ENCODE assay signal across 9 cellular contexts in the genomic region with DNA sequence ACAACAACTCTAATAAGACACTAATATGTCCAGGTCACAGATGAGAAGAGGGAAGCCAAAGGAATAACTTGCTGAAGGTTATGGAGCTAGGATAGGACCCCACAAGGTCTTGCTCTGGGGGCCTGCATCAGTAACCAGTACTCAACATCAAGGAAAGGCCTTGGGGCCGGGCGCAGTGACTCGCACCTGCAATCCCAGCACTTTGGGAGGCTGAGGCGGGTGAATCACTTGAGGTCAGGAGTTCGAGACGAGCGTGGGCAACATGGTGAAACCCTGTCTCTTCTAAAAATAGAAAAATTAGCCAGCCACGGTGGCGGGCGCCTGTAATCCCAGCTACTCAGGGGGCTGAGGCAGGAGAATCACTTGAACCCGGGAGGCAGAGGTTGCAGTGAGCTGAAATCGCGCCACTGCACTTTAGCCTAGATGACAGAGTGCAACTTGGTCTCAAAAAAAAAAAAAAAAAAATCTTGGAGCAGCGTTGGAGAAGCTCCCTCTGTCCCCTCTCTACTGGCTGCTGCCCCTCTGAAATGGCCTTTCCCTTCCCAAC.
DNase-seq lines count a peak whose midpoint lies in the region; ATAC-seq and TF ChIP-seq lines count a peak whose summit lies in the region.
"Had no signal": no experiment of that assay in that cellular context is flagged by ENCODE, and none has a peak within 500 bp of the region (broad histone marks: within the 10 kb centered on the region; RNA-seq: fewer than 3 reads in every experiment).

No MANE protein-coding gene starts in this region.

- peaks cover 12% of the 10 kb centered on the region; the same call in 1 of the 2 replicates for H3K4me1 ChIP-seq in HEK293 (ENCODE audit: control insufficient read depth, insufficient read depth, low read length)

- no peak for ATAC-seq in GM18511 (IDR thresholded peaks at IDR 0.05; ENCODE audit: unreplicated experiment)

- POLR2A ChIA-PET in HEK293 (lab: Yijun Ruan, JAX) = interaction anchor here (0.5 to 4.1 kb wide), 12 partner anchors 10 to 1359 kb away, joined by 3 to 62 read pairs (median 4); partner anchors contain the start of genes DUS3L, NDUFA11 and RPL36

- H3K9me3 ChIP-seq in HEK293 (ENCODE audit: control insufficient read depth, insufficient read depth, low read depth, low read length) = no peaks in the 10 kb centered on the region
- H3K9me3 ChIP-seq in WERI-Rb-1 (ENCODE audit: severe bottlenecking) = no peaks in the 10 kb centered on the region
- H3K9me3 ChIP-seq: Peyer's patch had no signal

- CTCF ChIA-PET in HEK293 (lab: Yijun Ruan, JAX) = interaction anchor here (0.9 to 1.6 kb wide), 5 partner anchors 12 to 72 kb away, joined by 3 to 7 read pairs (median 3); partner anchors contain the start of gene RPL36

- no peaks in the 10 kb centered on the region for H3K27me3 ChIP-seq in WERI-Rb-1 (ENCODE audit: insufficient read depth, low read depth, severe bottlenecking)
- H3K27me3 ChIP-seq: Peyer's patch had no signal

- no peak for DNase-seq in WERI-Rb-1
- DNase-seq in fibroblast of mammary gland (ENCODE audit: low read depth) = peak; percentile 53
- DNase-seq in stimulated activated CD4-positive, alpha-beta T cell treated with anti-CD3 and anti-CD28 coated beads, Interleukin-2, amount 100 ng/mL, for 4 hours (ENCODE audit: low read depth) = peak; percentile 44
- DNase-seq in RPMI8226 = no peak
- DNase-seq in COLO668 (lab: John Stamatoyannopoulos, UW; ENCODE audit: unreplicated experiment) = no peak
- DNase-seq in NCI-H82 (lab: John Stamatoyannopoulos, UW) = no peak
- DNase-seq: Peyer's patch had no signal

- H3K4me3 ChIP-seq in HEK293 (ENCODE audit: low read depth, low read length) (peak overlapping the region; percentile 68), WERI-Rb-1 (ENCODE audit: low read depth, low read length) (peak overlapping the region; percentile 99; the same call in 1 of the 2 replicates), fibroblast of mammary gland (ENCODE audit: control insufficient read depth, low read depth, low read length) (peak overlapping the region; percentile 95)

- TF ChIP-seq CTCF in HEK293 (tag by site-specific recombination; IDR thresholded peaks at IDR 0.05) (no peak), WERI-Rb-1 (IDR thresholded peaks at IDR 0.05; ENCODE audit: low read depth, low read length) (no peak), fibroblast of mammary gland (conservative IDR thresholded peaks at IDR 0.05; ENCODE audit: control insufficient read depth, insufficient read depth, low read depth, low read length) (no peak)

- H3K36me3 ChIP-seq in HEK293 (ENCODE audit: control insufficient read depth in 2 of 2, insufficient read depth in 1 of 2, low read length in 2 of 2) (peaks cover 22 to 27% of the 10 kb centered on the region in 2 experiments; a peak in 2 of 3 replicates), WERI-Rb-1 (peaks cover 40% of the 10 kb centered on the region)

- H3K27ac ChIP-seq in HEK293 (ENCODE audit: extremely low read depth, low read depth, low read length) (peak overlapping the region; percentile 80), WERI-Rb-1 (no peak overlapping the region)
- H3K27ac ChIP-seq: Peyer's patch had no signal

TF ChIP-seq in HEK293, 187 proteins besides CTCF, POLR2A, EP300 and RAD21:
- no peak for TF ChIP-seq ZNF704 (tag by site-specific recombination; IDR thresholded peaks at IDR 0.05)
- TF ChIP-seq, protein P1, sequence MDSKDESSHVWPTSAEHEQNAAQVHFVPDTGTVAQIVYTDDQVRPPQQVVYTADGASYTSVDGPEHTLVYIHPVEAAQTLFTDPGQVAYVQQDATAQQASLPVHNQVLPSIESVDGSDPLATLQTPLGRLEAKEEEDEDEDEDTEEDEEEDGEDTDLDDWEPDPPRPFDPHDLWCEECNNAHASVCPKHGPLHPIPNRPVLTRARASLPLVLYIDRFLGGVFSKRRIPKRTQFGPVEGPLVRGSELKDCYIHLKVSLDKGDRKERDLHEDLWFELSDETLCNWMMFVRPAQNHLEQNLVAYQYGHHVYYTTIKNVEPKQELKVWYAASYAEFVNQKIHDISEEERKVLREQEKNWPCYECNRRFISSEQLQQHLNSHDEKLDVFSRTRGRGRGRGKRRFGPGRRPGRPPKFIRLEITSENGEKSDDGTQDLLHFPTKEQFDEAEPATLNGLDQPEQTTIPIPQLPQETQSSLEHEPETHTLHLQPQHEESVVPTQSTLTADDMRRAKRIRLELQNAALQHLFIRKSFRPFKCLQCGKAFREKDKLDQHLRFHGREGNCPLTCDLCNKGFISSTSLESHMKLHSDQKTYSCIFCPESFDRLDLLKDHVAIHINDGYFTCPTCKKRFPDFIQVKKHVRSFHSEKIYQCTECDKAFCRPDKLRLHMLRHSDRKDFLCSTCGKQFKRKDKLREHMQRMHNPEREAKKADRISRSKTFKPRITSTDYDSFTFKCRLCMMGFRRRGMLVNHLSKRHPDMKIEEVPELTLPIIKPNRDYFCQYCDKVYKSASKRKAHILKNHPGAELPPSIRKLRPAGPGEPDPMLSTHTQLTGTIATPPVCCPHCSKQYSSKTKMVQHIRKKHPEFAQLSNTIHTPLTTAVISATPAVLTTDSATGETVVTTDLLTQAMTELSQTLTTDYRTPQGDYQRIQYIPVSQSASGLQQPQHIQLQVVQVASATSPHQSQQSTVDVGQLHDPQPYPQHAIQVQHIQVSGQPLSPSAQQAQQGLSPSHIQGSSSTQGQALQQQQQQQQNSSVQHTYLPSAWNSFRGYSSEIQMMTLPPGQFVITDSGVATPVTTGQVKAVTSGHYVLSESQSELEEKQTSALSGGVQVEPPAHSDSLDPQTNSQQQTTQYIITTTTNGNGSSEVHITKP (tag by site-specific recombination; IDR thresholded peaks at IDR 0.05) = peak; percentile 99
- TF ChIP-seq ZBTB8A (tag by site-specific recombination; IDR thresholded peaks at IDR 0.05) = 0 out of 2 replicates have a peak, but pooled peaks have one; percentile 11
- TF ChIP-seq SP7 (tag by site-specific recombination; IDR thresholded peaks at IDR 0.05) = no peak
- TF ChIP-seq MZF1 (tag by site-specific recombination; IDR thresholded peaks at IDR 0.05; ENCODE audit: borderline replicate concordance) = no peak
- 0 out of 2 replicates have a peak, but pooled peaks have one; percentile 24 for TF ChIP-seq EGR2 (tag by site-specific recombination; IDR thresholded peaks at IDR 0.05; ENCODE audit: low read depth)
- TF ChIP-seq ZFHX2 (tag by site-specific recombination; conservative IDR thresholded peaks at IDR 0.05) = peak; percentile 61

Comparison
In these comparisons a context has a peak if more than half of its experiments do, and no peak if none do; other contexts are left out.
1. DNase-seq: peak in fibroblast of mammary gland (single experiment) and stimulated activated CD4-positive, alpha-beta T cell treated with anti-CD3 and anti-CD28 coated beads, Interleukin-2, amount 100 ng/mL, for 4 hours (single experiment); none in WERI-Rb-1 (single experiment), RPMI8226 (single experiment), COLO668 (single experiment) and NCI-H82 (single experiment).
2. Peak in every context shown above with its lines, with median percentiles within 50 percentile points of each other: H3K4me3 ChIP-seq.